ENCODE assay signal across 18 cellular contexts in the genomic region with DNA sequence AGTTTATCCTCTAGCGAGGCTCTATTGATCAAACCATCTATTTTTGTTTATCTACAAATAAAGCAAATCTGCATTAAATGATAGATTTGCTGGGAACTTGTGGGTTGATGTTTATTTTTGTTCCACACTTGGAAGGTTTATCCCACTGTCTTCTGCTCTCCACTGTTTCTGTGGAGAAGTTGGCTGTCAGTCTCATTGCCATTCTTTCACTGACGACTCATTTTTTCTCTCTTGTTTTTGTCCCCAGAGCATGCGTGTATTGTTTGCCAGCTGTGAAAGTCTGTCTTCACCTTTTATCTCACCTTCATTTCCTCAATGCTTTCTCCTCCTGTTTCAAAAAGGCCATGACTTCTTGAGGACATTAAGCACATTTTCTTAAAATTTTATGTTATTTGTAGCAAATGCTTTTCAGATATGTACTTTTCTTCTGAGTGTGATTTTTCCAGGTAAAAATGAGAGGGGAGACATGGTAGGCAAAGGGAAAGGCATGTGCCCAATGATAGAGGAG. TPM values are rescaled to one million over a fixed set of nuclear protein-coding genes. Genes with fewer than 3 reads are reported as not detected.
A peak's percentile ranks its signal among the peaks of the same experiment; 100 is the strongest.
DNase-seq lines count a peak whose midpoint lies in the region; ATAC-seq, FAIRE-seq and TF ChIP-seq lines count a peak whose summit lies in the region.
"Had no signal": no experiment of that assay in that cellular context is flagged by ENCODE, and none has a peak within 500 bp of the region (broad histone marks: within the 10 kb centered on the region; RNA-seq: fewer than 3 reads in every experiment).

No MANE protein-coding gene starts in this region.

- dilution Hi-C loops in endothelial cell of umbilical vein (cut with MboI; ENCODE audit: extremely low pct_ligation_motif_present, low sequenced_read_pairs): no loop called here

- in situ Hi-C loops in HepG2 (cut with HindIII; ENCODE audit: extremely low pct_ligation_motif_present, low pct_unique_long_range_greater_than_20kb): no loop called here

- no peaks in the 10 kb centered on the region for H3K9me1 ChIP-seq in endothelial cell of umbilical vein (replicated peaks; ENCODE audit: control insufficient read depth, extremely low read depth, insufficient read depth, low read length)

- TF ChIP-seq CTCF in HepG2 (CRISPR knock-in tag; IDR thresholded peaks at IDR 0.05) (no peak), right lobe of liver (IDR thresholded peaks at IDR 0.05) (no peak), WTC11 (IDR thresholded peaks at IDR 0.05) (no peak), endothelial cell of umbilical vein (IDR thresholded peaks at IDR 0.05; ENCODE audit: extremely low read depth in 1 of 2, insufficient read depth in 1 of 2, low read depth in 1 of 2, low read length in 2 of 2) (no peak), GM20000 (IDR thresholded peaks at IDR 0.05; ENCODE audit: extremely low read depth, missing control alignments) (no peak)

- TF ChIP-seq POLR2A in HepG2 (IDR thresholded peaks at IDR 0.05; ENCODE audit: insufficient read depth in 1 of 2, low read depth in 2 of 2, low read length in 2 of 2) (no peak), right lobe of liver (IDR thresholded peaks at IDR 0.05) (no peak), endothelial cell of umbilical vein (IDR thresholded peaks at IDR 0.05; ENCODE audit: low read depth, low read length) (no peak)

- DNase-seq in HepG2 (ENCODE audit: low spot score) (no peak), right lobe of liver (no peak), WTC11 (ENCODE audit: low spot score) (no peak), endothelial cell of umbilical vein (ENCODE audit: low read depth, low spot score) (no peak), NCI-H146 treated with DMSO at 0.1 percent for 48 hours (lab: John Stamatoyannopoulos, UW; ENCODE audit: unreplicated experiment) (no peak), GM20000 (ENCODE audit: low spot score) (no peak)
- DNase-seq: 8988T; C1 segment of cervical spinal cord; Calu3; CD4-positive, alpha-beta memory T cell; COR-L47; DMS153; DND-41; GOT3 had no signal

- no peak overlapping the region for H3K27ac Mint-ChIP-seq in WTC11
- H3K27ac Mint-ChIP-seq: CD4-positive, alpha-beta memory T cell had no signal

- H3K4me3 Mint-ChIP-seq in WTC11: no peak overlapping the region

- no peaks in the 10 kb centered on the region for H3K4me1 Mint-ChIP-seq in WTC11

- no peak for TF ChIP-seq EP300 in HepG2 (IDR thresholded peaks at IDR 0.05; ENCODE audit: low read depth in 2 of 2, low read length in 2 of 2)
- TF ChIP-seq EP300 in HepG2 (CRISPR knock-in tag; IDR thresholded peaks at IDR 0.05; ENCODE audit: borderline replicate concordance): no peak

- CTCF ChIA-PET in HepG2 (lab: Yijun Ruan, JAX; ENCODE audit: low intra/inter-chr PET ratio, low total read pairs): no interaction called here
- CTCF ChIA-PET in WTC11 (lab: Charles Lee): interaction anchor here (1.2 kb wide), 1 partner anchor 25 kb away, joined by 3 read pairs; no protein-coding TSS in a partner anchor
- CTCF ChIA-PET in endothelial cell of umbilical vein (lab: Charles Lee): no interaction called here

- H3K4me3 ChIP-seq in HepG2 (replicated peaks in 1 of 3; ENCODE audit: insufficient read depth in 1 of 3, low read depth in 2 of 3, low read length in 3 of 3) (no peak overlapping the region), right lobe of liver (no peak overlapping the region), endothelial cell of umbilical vein (replicated peaks in 1 of 3; ENCODE audit: insufficient read depth in 1 of 3, low read depth in 1 of 3, low read length in 3 of 3) (no peak overlapping the region)
- H3K4me3 ChIP-seq: HAP-1 had no signal

- H3K9me3 ChIP-seq in HepG2 (ENCODE audit: low read length): peaks cover 10% of the 10 kb centered on the region
- no peaks in the 10 kb centered on the region for H3K9me3 ChIP-seq in right lobe of liver
- H3K9me3 ChIP-seq in endothelial cell of umbilical vein (replicated peaks; ENCODE audit: control insufficient read depth, insufficient read depth, low read length): no peaks in the 10 kb centered on the region

- H3K4me2 ChIP-seq in HepG2 (ENCODE audit: low read depth, low read length) (no peak overlapping the region), endothelial cell of umbilical vein (ENCODE audit: insufficient read depth, low read length) (no peak overlapping the region)

- ATAC-seq in HepG2 (no peak), right lobe of liver (no peak), WTC11 (no peak)

- H3K27ac ChIP-seq in HepG2 (ENCODE audit: extremely low read length, insufficient read depth, low read length) (no peak overlapping the region), right lobe of liver (no peak overlapping the region), endothelial cell of umbilical vein (ENCODE audit: insufficient read depth, low read depth, low read length) (no peak overlapping the region)

- H3K9me3 Mint-ChIP-seq in WTC11: peaks cover 23% of the 10 kb centered on the region

- H3K27me3 ChIP-seq in HepG2 (ENCODE audit: control insufficient read depth in 1 of 2, insufficient read depth in 2 of 2, low read length in 2 of 2) (peaks cover 0 to 9% of the 10 kb centered on the region in 2 experiments; a peak in 2 of 5 replicates), right lobe of liver (no peaks in the 10 kb centered on the region), endothelial cell of umbilical vein (ENCODE audit: control insufficient read depth in 2 of 2, insufficient read depth in 2 of 2, low read length in 2 of 2) (peaks cover 0 to 4% of the 10 kb centered on the region in 2 experiments)

- H3K9ac ChIP-seq in HepG2 (ENCODE audit: insufficient read depth, low read depth, low read length): no peak overlapping the region
- H3K9ac ChIP-seq in endothelial cell of umbilical vein (replicated peaks; ENCODE audit: extremely low read depth, insufficient read depth, low read length): no peak overlapping the region

- POLR2A ChIA-PET in HepG2 (lab: Yijun Ruan, JAX) (no interaction called here), WTC11 (lab: Charles Lee) (no interaction called here), endothelial cell of umbilical vein (lab: Charles Lee) (no interaction called here)

- H3K4me1 ChIP-seq in HepG2 (ENCODE audit: insufficient read depth, low read length) (no peaks in the 10 kb centered on the region; the same call in 1 of the 2 replicates), right lobe of liver (no peaks in the 10 kb centered on the region), endothelial cell of umbilical vein (ENCODE audit: control insufficient read depth, extremely low read depth, insufficient read depth, low read length) (no peaks in the 10 kb centered on the region)
- H3K4me1 ChIP-seq: HAP-1 had no signal

- no peak for TF ChIP-seq RAD21 in HepG2 (CRISPR knock-in tag; IDR thresholded peaks at IDR 0.05)

- H3K27me3 Mint-ChIP-seq in WTC11 (ENCODE audit: low read depth): no peaks in the 10 kb centered on the region

- H4K20me1 ChIP-seq in HepG2 (ENCODE audit: insufficient read depth, low read length): no peaks in the 10 kb centered on the region
- H4K20me1 ChIP-seq in endothelial cell of umbilical vein (replicated peaks; ENCODE audit: control insufficient read depth, extremely low read depth, insufficient read depth, low read length): no peaks in the 10 kb centered on the region

- H3K79me2 ChIP-seq in HepG2 (ENCODE audit: insufficient read depth, low read length): no peaks in the 10 kb centered on the region
- no peaks in the 10 kb centered on the region for H3K79me2 ChIP-seq in endothelial cell of umbilical vein (ENCODE audit: control insufficient read depth, insufficient read depth, low read length)

- no TSS peak for BruUV-seq in HepG2 (replicated peaks; lab: Mats Ljungman, UMichigan)
- no TSS peak for BruUV-seq in endothelial cell of umbilical vein (replicated peaks; lab: Mats Ljungman, UMichigan)

- intact Hi-C loops in HepG2 (cut with micrococcal nuclease; ENCODE audit: unreplicated experiment) (no loop called here), right lobe of liver (cut with DNase I) (no loop called here), endothelial cell of umbilical vein (cut with micrococcal nuclease) (no loop called here)

- 10% methylated on average over 3 of the region's 3 CpGs for WGBS in HepG2 (ENCODE audit: low lambda C conversion rate)
- WGBS in right lobe of liver (ENCODE audit: insufficient coverage, low coverage, low lambda C conversion rate, missing lambda C conversion rate): 65% methylated on average over 3 of the region's 3 CpGs

- no peak overlapping the region for H2AFZ ChIP-seq in HepG2 (ENCODE audit: low read length)
- H2AFZ ChIP-seq in endothelial cell of umbilical vein (ENCODE audit: low read depth, low read length): no peak overlapping the region

- FAIRE-seq in HepG2 (lab: Jason Lieb, UNC) (no peak), endothelial cell of umbilical vein (lab: Jason Lieb, UNC) (peak; percentile 21)
- FAIRE-seq: G401.6, GM19239, H54 had no signal

- H3K36me3 ChIP-seq in HepG2 (replicated peaks in 1 of 2; ENCODE audit: control insufficient read depth in 1 of 2, insufficient read depth in 2 of 2, low read length in 2 of 2) (no peaks in the 10 kb centered on the region), right lobe of liver (no peaks in the 10 kb centered on the region), endothelial cell of umbilical vein (ENCODE audit: control insufficient read depth in 2 of 2, extremely low read depth in 1 of 2, insufficient read depth in 2 of 2, low read length in 2 of 2) (no peaks in the 10 kb centered on the region)
- H3K36me3 ChIP-seq: HAP-1 had no signal

- H3K36me3 Mint-ChIP-seq in WTC11: peaks cover 7% of the 10 kb centered on the region

RNA-seq across cellular contexts. Expression of gene INAVA, which starts 52.4 kb away (rescaled TPM):
- total RNA-seq in HepG2 (2016; rRNA removed; fragmentation: Illumina TruSeq; extraction: Trizol) (11.7 and 13.5 TPM in 2 replicates), right lobe of liver (under 1 TPM; 0.29 to 0.55 (median 0.41) TPM), WTC11 (2021) (41.2 to 47.9 TPM (median 47.6 TPM) in 3 replicates), endothelial cell of umbilical vein (0.42 TPM in 2 replicates)
- 3.1 and 3.9 TPM in 2 replicates for total RNA-seq in HepG2 (2016; cell fraction: cytosol; rRNA removed; fragmentation: Illumina TruSeq; extraction: Trizol; ENCODE audit: low read depth)
- total RNA-seq in HepG2 (2016; cell fraction: insoluble cytoplasmic fraction; rRNA removed; fragmentation: Illumina TruSeq; extraction: Trizol): 10.6 and 11.8 TPM in 2 replicates
- total RNA-seq in HepG2 (2016; cell fraction: membrane; rRNA removed; fragmentation: Illumina TruSeq; extraction: Trizol): 8.9 and 10.3 TPM in 2 replicates
- 11.6 and 14.2 TPM in 2 replicates for total RNA-seq in HepG2 (2016; cell fraction: nucleus; rRNA removed; fragmentation: Illumina TruSeq; extraction: Trizol)
- polyA plus RNA-seq in HepG2 (2011; rRNA removed) (6.0 and 6.4 TPM in 2 replicates), endothelial cell of umbilical vein (0.05 TPM in 1 of 2 replicates, not detected in the other)
- polyA plus RNA-seq in HepG2 (2011; cell fraction: cytosol; rRNA removed): 3.9 and 5.0 TPM in 2 replicates
- 18.1 and 23.0 TPM in 2 replicates for polyA plus RNA-seq in HepG2 (2011; cell fraction: nucleus; rRNA removed)
- polyA plus RNA-seq in HepG2 (2012): 3.4 and 3.6 TPM in 2 replicates
- polyA plus RNA-seq in HepG2 (2016; cell fraction: cytosol; fragmentation: Illumina TruSeq; extraction: Trizol; ENCODE audit: low read depth): 1.4 and 1.5 TPM in 2 replicates
- 10.3 and 14.8 TPM in 2 replicates for polyA plus RNA-seq in HepG2 (2016; cell fraction: insoluble cytoplasmic fraction; fragmentation: Illumina TruSeq; extraction: Trizol; ENCODE audit: low read depth)
- 4.6 and 5.4 TPM in 2 replicates for polyA plus RNA-seq in HepG2 (2016; cell fraction: membrane; fragmentation: Illumina TruSeq; extraction: Trizol; ENCODE audit: low read depth)
- 28.3 and 29.7 TPM in 2 replicates for polyA plus RNA-seq in HepG2 (2016; cell fraction: nucleus; fragmentation: Illumina TruSeq; extraction: Trizol; ENCODE audit: insufficient read depth, low read depth)
- polyA minus RNA-seq in HepG2 (2011; rRNA and poly(A)+ RNA removed; ENCODE audit: low replicate concordance): 0.42 and 11.2 TPM in 2 replicates
- 4.3 and 7.2 TPM in 2 replicates for polyA minus RNA-seq in HepG2 (2011; cell fraction: cytosol; rRNA and poly(A)+ RNA removed)
- polyA minus RNA-seq in HepG2 (2011; cell fraction: nucleus; rRNA and poly(A)+ RNA removed): 6.0 and 7.9 TPM in 2 replicates
- polyA plus RNA-seq in endothelial cell of umbilical vein (2011; cell fraction: cytosol; rRNA removed): 0.03 TPM in 1 of 2 replicates, not detected in the other
- 0.03 and 0.04 TPM in 2 replicates for polyA plus RNA-seq in endothelial cell of umbilical vein (2011; cell fraction: nucleus; rRNA removed)
- polyA plus RNA-seq in endothelial cell of umbilical vein (2012): 0.12 TPM in 1 of 2 replicates, not detected in the other
- polyA minus RNA-seq in endothelial cell of umbilical vein: not detected in 2 replicates
- polyA minus RNA-seq in endothelial cell of umbilical vein (2011; cell fraction: cytosol; rRNA and poly(A)+ RNA removed): not detected
- 0.24 TPM in 1 of 2 replicates, not detected in the other for polyA minus RNA-seq in endothelial cell of umbilical vein (2011; cell fraction: nucleus; rRNA and poly(A)+ RNA removed)

Comparison
In these comparisons a context has a peak if more than half of its experiments do, and no peak if none do; other contexts are left out.
1. Of the 50 proteins assayed by ChIP-seq in both HepG2 and WTC11: peak only in HepG2: none; only in WTC11: none; in both: ZNF317; in neither: 49.